ENCODE assay signal across 1 cellular context in the genomic region with DNA sequence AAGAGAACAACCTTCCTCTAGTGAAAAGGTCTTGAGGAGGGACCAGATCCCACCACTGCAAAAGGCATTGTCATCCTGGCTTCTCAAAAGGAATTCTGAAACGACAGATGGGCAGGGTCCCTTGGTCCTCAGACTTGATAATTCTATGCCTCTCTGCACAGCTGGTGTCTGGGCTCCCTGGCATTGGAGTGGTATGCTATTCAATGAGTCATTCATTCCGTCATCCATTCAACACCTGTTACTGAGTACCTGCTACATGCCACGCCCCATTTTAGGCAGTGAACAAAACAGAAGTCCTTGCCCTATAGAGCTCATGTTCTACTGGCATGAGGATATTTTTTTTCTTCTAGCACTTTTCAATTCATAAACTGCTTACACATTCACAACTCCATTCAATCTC.
TF ChIP-seq lines count a peak whose summit lies in the region.

No MANE protein-coding gene starts in this region.

TF ChIP-seq in GM23338, 12 proteins besides CTCF, POLR2A, EP300 and RAD21 (continued from another document):
- TF ChIP-seq, protein P1, sequence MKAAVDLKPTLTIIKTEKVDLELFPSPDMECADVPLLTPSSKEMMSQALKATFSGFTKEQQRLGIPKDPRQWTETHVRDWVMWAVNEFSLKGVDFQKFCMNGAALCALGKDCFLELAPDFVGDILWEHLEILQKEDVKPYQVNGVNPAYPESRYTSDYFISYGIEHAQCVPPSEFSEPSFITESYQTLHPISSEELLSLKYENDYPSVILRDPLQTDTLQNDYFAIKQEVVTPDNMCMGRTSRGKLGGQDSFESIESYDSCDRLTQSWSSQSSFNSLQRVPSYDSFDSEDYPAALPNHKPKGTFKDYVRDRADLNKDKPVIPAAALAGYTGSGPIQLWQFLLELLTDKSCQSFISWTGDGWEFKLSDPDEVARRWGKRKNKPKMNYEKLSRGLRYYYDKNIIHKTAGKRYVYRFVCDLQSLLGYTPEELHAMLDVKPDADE (IDR thresholded peaks at IDR 0.05) = no peak
- no peak for TF ChIP-seq CREB1 (CRISPR knock-in tag; IDR thresholded peaks at IDR 0.05; ENCODE audit: low read depth)
- TF ChIP-seq JUNB (IDR thresholded peaks at IDR 0.05; ENCODE audit: unreplicated experiment) = no peak
- no peak for TF ChIP-seq ZNF114 (CRISPR knock-in tag; IDR thresholded peaks at IDR 0.05)
- TF ChIP-seq EZH2 (IDR thresholded peaks at IDR 0.05; ENCODE audit: low read depth, unreplicated experiment) = no peak
- TF ChIP-seq ZNF331 (CRISPR knock-in tag; IDR thresholded peaks at IDR 0.05; ENCODE audit: low read depth) = no peak
- TF ChIP-seq POLR2AphosphoS5 (IDR thresholded peaks at IDR 0.05; ENCODE audit: low read depth) = no peak
- no peak for TF ChIP-seq EZH2phosphoT487 (IDR thresholded peaks at IDR 0.05; ENCODE audit: unreplicated experiment)
- no peak for TF ChIP-seq STAT1 (IDR thresholded peaks at IDR 0.05; ENCODE audit: unreplicated experiment)
- TF ChIP-seq, protein P2, sequence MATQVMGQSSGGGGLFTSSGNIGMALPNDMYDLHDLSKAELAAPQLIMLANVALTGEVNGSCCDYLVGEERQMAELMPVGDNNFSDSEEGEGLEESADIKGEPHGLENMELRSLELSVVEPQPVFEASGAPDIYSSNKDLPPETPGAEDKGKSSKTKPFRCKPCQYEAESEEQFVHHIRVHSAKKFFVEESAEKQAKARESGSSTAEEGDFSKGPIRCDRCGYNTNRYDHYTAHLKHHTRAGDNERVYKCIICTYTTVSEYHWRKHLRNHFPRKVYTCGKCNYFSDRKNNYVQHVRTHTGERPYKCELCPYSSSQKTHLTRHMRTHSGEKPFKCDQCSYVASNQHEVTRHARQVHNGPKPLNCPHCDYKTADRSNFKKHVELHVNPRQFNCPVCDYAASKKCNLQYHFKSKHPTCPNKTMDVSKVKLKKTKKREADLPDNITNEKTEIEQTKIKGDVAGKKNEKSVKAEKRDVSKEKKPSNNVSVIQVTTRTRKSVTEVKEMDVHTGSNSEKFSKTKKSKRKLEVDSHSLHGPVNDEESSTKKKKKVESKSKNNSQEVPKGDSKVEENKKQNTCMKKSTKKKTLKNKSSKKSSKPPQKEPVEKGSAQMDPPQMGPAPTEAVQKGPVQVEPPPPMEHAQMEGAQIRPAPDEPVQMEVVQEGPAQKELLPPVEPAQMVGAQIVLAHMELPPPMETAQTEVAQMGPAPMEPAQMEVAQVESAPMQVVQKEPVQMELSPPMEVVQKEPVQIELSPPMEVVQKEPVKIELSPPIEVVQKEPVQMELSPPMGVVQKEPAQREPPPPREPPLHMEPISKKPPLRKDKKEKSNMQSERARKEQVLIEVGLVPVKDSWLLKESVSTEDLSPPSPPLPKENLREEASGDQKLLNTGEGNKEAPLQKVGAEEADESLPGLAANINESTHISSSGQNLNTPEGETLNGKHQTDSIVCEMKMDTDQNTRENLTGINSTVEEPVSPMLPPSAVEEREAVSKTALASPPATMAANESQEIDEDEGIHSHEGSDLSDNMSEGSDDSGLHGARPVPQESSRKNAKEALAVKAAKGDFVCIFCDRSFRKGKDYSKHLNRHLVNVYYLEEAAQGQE (IDR thresholded peaks at IDR 0.05; ENCODE audit: unreplicated experiment) = no peak
TF ChIP-seq in GM23338: peak in this region for 0.
